1 cellular context compared by ENCODE assay signal in the genomic region with DNA sequence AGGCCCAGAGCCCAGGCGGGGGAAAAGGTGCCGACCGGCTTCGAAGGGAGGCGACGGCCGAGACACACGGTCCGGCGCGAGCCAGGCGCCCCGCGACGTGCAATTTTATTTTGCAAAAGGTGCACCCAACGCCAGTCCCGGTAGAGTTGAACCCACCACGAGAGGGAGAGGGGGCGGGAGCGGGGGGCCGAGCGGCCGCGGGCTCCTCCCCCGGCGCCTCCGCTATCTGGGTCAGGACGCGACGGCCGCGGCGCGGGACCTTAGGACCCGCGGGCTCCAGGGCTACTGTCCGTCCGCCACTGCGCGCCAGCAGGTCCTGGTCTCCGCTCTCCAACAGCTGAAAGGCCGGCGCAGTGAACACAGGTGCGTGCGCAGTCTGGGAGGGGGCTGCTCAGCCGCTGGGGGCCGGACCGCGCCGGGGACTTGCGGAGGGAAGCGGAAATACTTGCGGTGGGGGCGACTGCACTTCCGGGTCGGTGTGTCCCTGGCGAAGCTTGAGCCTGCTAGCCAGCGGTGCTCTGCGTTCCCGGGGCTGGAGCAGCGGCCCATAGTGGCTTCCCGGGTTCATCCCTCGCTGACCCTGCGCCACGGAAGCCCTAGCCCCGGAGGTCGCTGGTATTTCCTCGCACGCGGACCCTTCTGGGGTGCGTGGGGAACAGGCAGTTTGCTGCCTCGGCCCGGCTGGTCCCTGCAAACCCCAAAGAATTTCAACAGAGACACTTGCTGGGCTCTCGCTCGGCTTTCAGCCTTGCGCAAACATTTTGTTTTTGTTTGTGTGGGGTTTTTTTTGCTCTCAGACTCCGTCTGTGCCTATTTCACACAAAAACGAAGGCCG.
TF ChIP-seq lines count a peak whose summit lies in the region.

A gene with protein sequence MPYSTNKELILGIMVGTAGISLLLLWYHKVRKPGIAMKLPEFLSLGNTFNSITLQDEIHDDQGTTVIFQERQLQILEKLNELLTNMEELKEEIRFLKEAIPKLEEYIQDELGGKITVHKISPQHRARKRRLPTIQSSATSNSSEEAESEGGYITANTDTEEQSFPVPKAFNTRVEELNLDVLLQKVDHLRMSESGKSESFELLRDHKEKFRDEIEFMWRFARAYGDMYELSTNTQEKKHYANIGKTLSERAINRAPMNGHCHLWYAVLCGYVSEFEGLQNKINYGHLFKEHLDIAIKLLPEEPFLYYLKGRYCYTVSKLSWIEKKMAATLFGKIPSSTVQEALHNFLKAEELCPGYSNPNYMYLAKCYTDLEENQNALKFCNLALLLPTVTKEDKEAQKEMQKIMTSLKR (plus strand): TSS at position 225 of the 835 bp plus-strand sequence. CDS start 3,991 bp downstream, outside the sequence.

TF ChIP-seq in HepG2, 621 proteins besides CTCF, POLR2A, EP300 and RAD21 (continued from another document and continues in another):
- TF ChIP-seq, protein P1, sequence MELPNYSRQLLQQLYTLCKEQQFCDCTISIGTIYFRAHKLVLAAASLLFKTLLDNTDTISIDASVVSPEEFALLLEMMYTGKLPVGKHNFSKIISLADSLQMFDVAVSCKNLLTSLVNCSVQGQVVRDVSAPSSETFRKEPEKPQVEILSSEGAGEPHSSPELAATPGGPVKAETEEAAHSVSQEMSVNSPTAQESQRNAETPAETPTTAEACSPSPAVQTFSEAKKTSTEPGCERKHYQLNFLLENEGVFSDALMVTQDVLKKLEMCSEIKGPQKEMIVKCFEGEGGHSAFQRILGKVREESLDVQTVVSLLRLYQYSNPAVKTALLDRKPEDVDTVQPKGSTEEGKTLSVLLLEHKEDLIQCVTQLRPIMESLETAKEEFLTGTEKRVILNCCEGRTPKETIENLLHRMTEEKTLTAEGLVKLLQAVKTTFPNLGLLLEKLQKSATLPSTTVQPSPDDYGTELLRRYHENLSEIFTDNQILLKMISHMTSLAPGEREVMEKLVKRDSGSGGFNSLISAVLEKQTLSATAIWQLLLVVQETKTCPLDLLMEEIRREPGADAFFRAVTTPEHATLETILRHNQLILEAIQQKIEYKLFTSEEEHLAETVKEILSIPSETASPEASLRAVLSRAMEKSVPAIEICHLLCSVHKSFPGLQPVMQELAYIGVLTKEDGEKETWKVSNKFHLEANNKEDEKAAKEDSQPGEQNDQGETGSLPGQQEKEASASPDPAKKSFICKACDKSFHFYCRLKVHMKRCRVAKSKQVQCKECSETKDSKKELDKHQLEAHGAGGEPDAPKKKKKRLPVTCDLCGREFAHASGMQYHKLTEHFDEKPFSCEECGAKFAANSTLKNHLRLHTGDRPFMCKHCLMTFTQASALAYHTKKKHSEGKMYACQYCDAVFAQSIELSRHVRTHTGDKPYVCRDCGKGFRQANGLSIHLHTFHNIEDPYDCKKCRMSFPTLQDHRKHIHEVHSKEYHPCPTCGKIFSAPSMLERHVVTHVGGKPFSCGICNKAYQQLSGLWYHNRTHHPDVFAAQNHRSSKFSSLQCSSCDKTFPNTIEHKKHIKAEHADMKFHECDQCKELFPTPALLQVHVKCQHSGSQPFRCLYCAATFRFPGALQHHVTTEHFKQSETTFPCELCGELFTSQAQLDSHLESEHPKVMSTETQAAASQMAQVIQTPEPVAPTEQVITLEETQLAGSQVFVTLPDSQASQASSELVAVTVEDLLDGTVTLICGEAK (IDR thresholded peaks at IDR 0.05): peak; percentile 88
- TF ChIP-seq, protein P1 (CRISPR knock-in tag; IDR thresholded peaks at IDR 0.05): peak; percentile 94
- TF ChIP-seq FOSL2 (CRISPR knock-in tag; IDR thresholded peaks at IDR 0.05) (0 out of 2 replicates have a peak, but pooled peaks have one; percentile 52), HES4 (CRISPR knock-in tag; IDR thresholded peaks at IDR 0.05; ENCODE audit: borderline replicate concordance) (peak; percentile 98), NFIC (IDR thresholded peaks at IDR 0.05; ENCODE audit: low read length) (peak; percentile 70), FOXM1 (CRISPR knock-in tag; IDR thresholded peaks at IDR 0.05) (no peak), MAFK (conservative IDR thresholded peaks at IDR 0.05 in 1 of 2, IDR thresholded peaks at IDR 0.05 in 1 of 2; ENCODE audit: low read length in 2 of 2) (no peak), TOE1 (CRISPR knock-in tag; IDR thresholded peaks at IDR 0.05) (peak; percentile 73; the same call in 1 of the 2 replicates), ZNF800 (CRISPR knock-in tag; IDR thresholded peaks at IDR 0.05) (peak; percentile 95), ZNF160 (CRISPR knock-in tag; IDR thresholded peaks at IDR 0.05) (peak; percentile 88), ZNF674 (CRISPR knock-in tag; IDR thresholded peaks at IDR 0.05; ENCODE audit: low read depth) (no peak), ZNF382 (CRISPR knock-in tag; IDR thresholded peaks at IDR 0.05; ENCODE audit: borderline replicate concordance) (no peak)
- TF ChIP-seq, protein P2, sequence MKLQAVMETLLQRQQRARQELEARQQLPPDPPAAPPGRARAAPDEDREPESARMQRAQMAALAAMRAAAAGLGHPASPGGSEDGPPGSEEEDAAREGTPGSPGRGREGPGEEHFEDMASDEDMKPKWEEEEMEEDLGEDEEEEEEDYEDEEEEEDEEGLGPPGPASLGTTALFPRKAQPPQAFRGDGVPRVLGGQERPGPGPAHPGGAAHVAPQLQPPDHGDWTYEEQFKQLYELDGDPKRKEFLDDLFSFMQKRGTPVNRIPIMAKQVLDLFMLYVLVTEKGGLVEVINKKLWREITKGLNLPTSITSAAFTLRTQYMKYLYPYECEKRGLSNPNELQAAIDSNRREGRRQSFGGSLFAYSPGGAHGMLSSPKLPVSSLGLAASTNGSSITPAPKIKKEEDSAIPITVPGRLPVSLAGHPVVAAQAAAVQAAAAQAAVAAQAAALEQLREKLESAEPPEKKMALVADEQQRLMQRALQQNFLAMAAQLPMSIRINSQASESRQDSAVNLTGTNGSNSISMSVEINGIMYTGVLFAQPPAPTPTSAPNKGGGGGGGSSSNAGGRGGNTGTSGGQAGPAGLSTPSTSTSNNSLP (IDR thresholded peaks at IDR 0.05; ENCODE audit: low read depth, low read length): peak; percentile 17; the same call in 1 of the 2 replicates
- TF ChIP-seq, protein P3, sequence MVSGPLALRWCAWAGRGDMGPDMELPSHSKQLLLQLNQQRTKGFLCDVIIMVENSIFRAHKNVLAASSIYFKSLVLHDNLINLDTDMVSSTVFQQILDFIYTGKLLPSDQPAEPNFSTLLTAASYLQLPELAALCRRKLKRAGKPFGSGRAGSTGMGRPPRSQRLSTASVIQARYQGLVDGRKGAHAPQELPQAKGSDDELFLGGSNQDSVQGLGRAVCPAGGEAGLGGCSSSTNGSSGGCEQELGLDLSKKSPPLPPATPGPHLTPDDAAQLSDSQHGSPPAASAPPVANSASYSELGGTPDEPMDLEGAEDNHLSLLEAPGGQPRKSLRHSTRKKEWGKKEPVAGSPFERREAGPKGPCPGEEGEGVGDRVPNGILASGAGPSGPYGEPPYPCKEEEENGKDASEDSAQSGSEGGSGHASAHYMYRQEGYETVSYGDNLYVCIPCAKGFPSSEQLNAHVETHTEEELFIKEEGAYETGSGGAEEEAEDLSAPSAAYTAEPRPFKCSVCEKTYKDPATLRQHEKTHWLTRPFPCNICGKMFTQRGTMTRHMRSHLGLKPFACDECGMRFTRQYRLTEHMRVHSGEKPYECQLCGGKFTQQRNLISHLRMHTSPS (CRISPR knock-in tag; IDR thresholded peaks at IDR 0.05; ENCODE audit: low read depth): peak; percentile 45
- TF ChIP-seq, protein P4, sequence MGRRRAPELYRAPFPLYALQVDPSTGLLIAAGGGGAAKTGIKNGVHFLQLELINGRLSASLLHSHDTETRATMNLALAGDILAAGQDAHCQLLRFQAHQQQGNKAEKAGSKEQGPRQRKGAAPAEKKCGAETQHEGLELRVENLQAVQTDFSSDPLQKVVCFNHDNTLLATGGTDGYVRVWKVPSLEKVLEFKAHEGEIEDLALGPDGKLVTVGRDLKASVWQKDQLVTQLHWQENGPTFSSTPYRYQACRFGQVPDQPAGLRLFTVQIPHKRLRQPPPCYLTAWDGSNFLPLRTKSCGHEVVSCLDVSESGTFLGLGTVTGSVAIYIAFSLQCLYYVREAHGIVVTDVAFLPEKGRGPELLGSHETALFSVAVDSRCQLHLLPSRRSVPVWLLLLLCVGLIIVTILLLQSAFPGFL (CRISPR knock-in tag; IDR thresholded peaks at IDR 0.05): no peak
- TF ChIP-seq, protein P5, sequence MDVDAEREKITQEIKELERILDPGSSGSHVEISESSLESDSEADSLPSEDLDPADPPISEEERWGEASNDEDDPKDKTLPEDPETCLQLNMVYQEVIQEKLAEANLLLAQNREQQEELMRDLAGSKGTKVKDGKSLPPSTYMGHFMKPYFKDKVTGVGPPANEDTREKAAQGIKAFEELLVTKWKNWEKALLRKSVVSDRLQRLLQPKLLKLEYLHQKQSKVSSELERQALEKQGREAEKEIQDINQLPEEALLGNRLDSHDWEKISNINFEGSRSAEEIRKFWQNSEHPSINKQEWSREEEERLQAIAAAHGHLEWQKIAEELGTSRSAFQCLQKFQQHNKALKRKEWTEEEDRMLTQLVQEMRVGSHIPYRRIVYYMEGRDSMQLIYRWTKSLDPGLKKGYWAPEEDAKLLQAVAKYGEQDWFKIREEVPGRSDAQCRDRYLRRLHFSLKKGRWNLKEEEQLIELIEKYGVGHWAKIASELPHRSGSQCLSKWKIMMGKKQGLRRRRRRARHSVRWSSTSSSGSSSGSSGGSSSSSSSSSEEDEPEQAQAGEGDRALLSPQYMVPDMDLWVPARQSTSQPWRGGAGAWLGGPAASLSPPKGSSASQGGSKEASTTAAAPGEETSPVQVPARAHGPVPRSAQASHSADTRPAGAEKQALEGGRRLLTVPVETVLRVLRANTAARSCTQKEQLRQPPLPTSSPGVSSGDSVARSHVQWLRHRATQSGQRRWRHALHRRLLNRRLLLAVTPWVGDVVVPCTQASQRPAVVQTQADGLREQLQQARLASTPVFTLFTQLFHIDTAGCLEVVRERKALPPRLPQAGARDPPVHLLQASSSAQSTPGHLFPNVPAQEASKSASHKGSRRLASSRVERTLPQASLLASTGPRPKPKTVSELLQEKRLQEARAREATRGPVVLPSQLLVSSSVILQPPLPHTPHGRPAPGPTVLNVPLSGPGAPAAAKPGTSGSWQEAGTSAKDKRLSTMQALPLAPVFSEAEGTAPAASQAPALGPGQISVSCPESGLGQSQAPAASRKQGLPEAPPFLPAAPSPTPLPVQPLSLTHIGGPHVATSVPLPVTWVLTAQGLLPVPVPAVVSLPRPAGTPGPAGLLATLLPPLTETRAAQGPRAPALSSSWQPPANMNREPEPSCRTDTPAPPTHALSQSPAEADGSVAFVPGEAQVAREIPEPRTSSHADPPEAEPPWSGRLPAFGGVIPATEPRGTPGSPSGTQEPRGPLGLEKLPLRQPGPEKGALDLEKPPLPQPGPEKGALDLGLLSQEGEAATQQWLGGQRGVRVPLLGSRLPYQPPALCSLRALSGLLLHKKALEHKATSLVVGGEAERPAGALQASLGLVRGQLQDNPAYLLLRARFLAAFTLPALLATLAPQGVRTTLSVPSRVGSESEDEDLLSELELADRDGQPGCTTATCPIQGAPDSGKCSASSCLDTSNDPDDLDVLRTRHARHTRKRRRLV (CRISPR knock-in tag; IDR thresholded peaks at IDR 0.05): peak; percentile 76; the same call in 1 of the 2 replicates
